14 cellular contexts compared by ENCODE assay signal in genomic region chr4:177558995-177559394, GRCh38.
"Had no signal": no experiment of that assay in that cellular context is flagged by ENCODE, and none has a peak within 500 bp of the region (broad histone marks: within the 10 kb centered on the region; RNA-seq: fewer than 3 reads in every experiment).

No MANE protein-coding gene starts in this region.

- DNase-seq: activated B cell treated with CpG ODN at 0.5 μM for 24 hours; activated CD4-positive, alpha-beta T cell treated with anti-CD3 and anti-CD28 coated beads for 48 hours; activated CD8-positive, alpha-beta memory T cell treated with anti-CD3 and anti-CD28 coated beads, Interleukin-2, amount 50 U/mL, for 4 hours; activated CD8-positive, alpha-beta T cell treated with anti-CD3 and anti-CD28 coated beads for 36 hours; activated effector memory CD4-positive, alpha-beta T cell treated with anti-CD3 and anti-CD28 coated beads, Interleukin-2, amount 50 U/mL, for 16 hours; activated T-cell treated with anti-CD3 and anti-CD28 coated beads, Interleukin-2, amount 50 U/mL, for 48 hours; amniotic stem cell; hippocampal formation; right lobe of liver; stimulated activated naive CD8-positive, alpha-beta T cell treated with anti-CD3 and anti-CD28 coated beads, Interleukin-15, Interleukin-2, amounts not matched to agents 100 U/mL and 50 U/mL, for 24 hours; T-helper 17 cell; transverse colon had no signal

- H3K4me1 Mint-ChIP-seq: activated B cell treated with CpG ODN at 0.5 μM for 24 hours, T-helper 17 cell had no signal

- H3K9me3 Mint-ChIP-seq: activated B cell treated with CpG ODN at 0.5 μM for 24 hours; activated CD8-positive, alpha-beta T cell treated with anti-CD3 and anti-CD28 coated beads for 36 hours; activated naive CD4-positive, alpha-beta T cell treated with anti-CD3 and anti-CD28 coated beads, Interleukin-2, amount 50 U/mL, for 72 hours had no signal

- H3K27ac Mint-ChIP-seq: activated B cell treated with CpG ODN at 0.5 μM for 24 hours; activated CD8-positive, alpha-beta T cell treated with anti-CD3 and anti-CD28 coated beads for 36 hours; activated naive CD4-positive, alpha-beta T cell treated with anti-CD3 and anti-CD28 coated beads, Interleukin-2, amount 50 U/mL, for 72 hours; T-helper 17 cell had no signal

- H3K27me3 Mint-ChIP-seq: activated B cell treated with CpG ODN at 0.5 μM for 24 hours; activated CD8-positive, alpha-beta T cell treated with anti-CD3 and anti-CD28 coated beads for 36 hours; T-helper 17 cell had no signal

- H3K4me3 Mint-ChIP-seq: activated B cell treated with CpG ODN at 0.5 μM for 24 hours; activated CD8-positive, alpha-beta T cell treated with anti-CD3 and anti-CD28 coated beads for 36 hours; T-helper 17 cell had no signal

- H3K36me3 Mint-ChIP-seq: activated naive CD4-positive, alpha-beta T cell treated with anti-CD3 and anti-CD28 coated beads, Interleukin-2, amount 50 U/mL, for 72 hours had no signal

- ATAC-seq: activated CD8-positive, alpha-beta T cell treated with anti-CD3 and anti-CD28 coated beads for 36 hours; activated naive CD4-positive, alpha-beta T cell treated with anti-CD3 and anti-CD28 coated beads, Interleukin-2, amount 50 U/mL, for 72 hours; esophagus mucosa; right lobe of liver; stimulated activated naive CD8-positive, alpha-beta T cell treated with anti-CD3 and anti-CD28 coated beads, Interleukin-15, Interleukin-2, amounts not matched to agents 100 U/mL and 50 U/mL, for 24 hours; T-helper 17 cell had no signal
